Comparison of ENCODE assay signal across 1 cellular context in genomic region chr11:315051-315481, GRCh38.
TF ChIP-seq lines count a peak whose summit lies in the region.

No MANE protein-coding gene starts in this region.

TF ChIP-seq in H1, 55 proteins besides CTCF, POLR2A, EP300 and RAD21:
- no peak for TF ChIP-seq KDM4A (IDR thresholded peaks at IDR 0.05; ENCODE audit: low read depth, low read length, severe bottlenecking)
- no peak for TF ChIP-seq CEBPB (IDR thresholded peaks at IDR 0.05; ENCODE audit: low read depth, low read length)
- no peak for TF ChIP-seq MAFK (IDR thresholded peaks at IDR 0.05; ENCODE audit: low read depth, low read length)
- no peak for TF ChIP-seq BACH1 (IDR thresholded peaks at IDR 0.05; ENCODE audit: low read length)
- TF ChIP-seq JUN (IDR thresholded peaks at IDR 0.05; ENCODE audit: low read depth, low read length) = no peak
- TF ChIP-seq KDM5A (IDR thresholded peaks at IDR 0.05; ENCODE audit: low read length) = no peak
- no peak for TF ChIP-seq SP2 (IDR thresholded peaks at IDR 0.05; ENCODE audit: low read length)
- TF ChIP-seq SAP30 (IDR thresholded peaks at IDR 0.05; ENCODE audit: insufficient read depth, insufficient replicate concordance, low read length) = no peak
- TF ChIP-seq CTBP2 (IDR thresholded peaks at IDR 0.05; ENCODE audit: borderline replicate concordance, insufficient read depth, insufficient read length, low read length) = no peak
- no peak for TF ChIP-seq CHD1 (IDR thresholded peaks at IDR 0.05; ENCODE audit: low read depth, low read length)
- no peak for TF ChIP-seq SP1 (IDR thresholded peaks at IDR 0.05; ENCODE audit: low read depth, low read length)
- TF ChIP-seq SIRT6 (IDR thresholded peaks at IDR 0.05; ENCODE audit: low read length) = no peak
- TF ChIP-seq MAX (IDR thresholded peaks at IDR 0.05) = no peak
- TF ChIP-seq CBX8 (IDR thresholded peaks at IDR 0.05; ENCODE audit: borderline replicate concordance, low read depth, low read length) = no peak
- TF ChIP-seq NANOG (IDR thresholded peaks at IDR 0.05; ENCODE audit: insufficient read depth, low read depth, low read length, poor library complexity, severe bottlenecking) = no peak
- TF ChIP-seq FOSL1 (IDR thresholded peaks at IDR 0.05; ENCODE audit: insufficient read depth, low read depth, low read length) = no peak
